ENCODE assay signal across 35 cellular contexts in genomic region chr20:63661108-63661507, GRCh38. TPM values are rescaled to one million over a fixed set of nuclear protein-coding genes. Genes with fewer than 3 reads are reported as not detected.
"Had no signal": no experiment of that assay in that cellular context is flagged by ENCODE, and none has a peak within 500 bp of the region (broad histone marks: within the 10 kb centered on the region; RNA-seq: fewer than 3 reads in every experiment).

No MANE protein-coding gene starts in this region.

- H3K36me3 Mint-ChIP-seq: activated naive CD8-positive, alpha-beta T cell had no signal

- H3K9me3 Mint-ChIP-seq: activated B cell treated with CpG ODN at 0.5 μM for 24 hours; activated CD4-positive, alpha-beta memory T cell treated with anti-CD3 and anti-CD28 coated beads, Interleukin-2, amount 10 ng/mL, durations not matched to agents 7 days and 5 days; activated CD4-positive, alpha-beta T cell treated with anti-CD3 and anti-CD28 coated beads, Interleukin-2, amount 10 ng/mL, durations not matched to agents 7 days and 5 days; activated naive CD4-positive, alpha-beta T cell treated with anti-CD3 and anti-CD28 coated beads, Interleukin-2, amount 10 ng/mL, durations not matched to agents 7 days and 5 days; activated naive CD4-positive, alpha-beta T cell treated with anti-CD3 and anti-CD28 coated beads, Interleukin-2, amount 50 U/mL, for 24 hours; activated naive CD8-positive, alpha-beta T cell treated with anti-CD3 and anti-CD28 coated beads, Interleukin-2, amount 10 ng/mL, durations not matched to agents 7 days and 5 days; activated naive CD8-positive, alpha-beta T cell treated with anti-CD3 and anti-CD28 coated beads, Interleukin-2, amount 50 U/mL, for 24 hours; activated T-cell treated with anti-CD3 and anti-CD28 coated beads, Interleukin-2, amount 50 U/mL, for 24 hours; activated T-helper 2 cell treated with anti-CD3 and anti-CD28 coated beads, Interferon-gamma antibody, Interleukin-2, Interleukin-4, amounts not matched to agents 10 μg/mL and 5 μg/mL and 100 μg/mL, durations not matched to agents 14 hours and 24 hours and 36 hours; central memory CD8-positive, alpha-beta T cell; T-helper 1 cell treated with Interleukin-12 subunit alpha and Interleukin-12 subunit beta and Interleukin-4 antibody, amounts not matched to agents 30 μg/mL and 1 μg/mL, for 36 hours; T-helper 2 cell treated with Interferon-gamma antibody and Interleukin-4, amounts not matched to agents 5 μg/mL and 100 μg/mL, for 36 hours had no signal

- H3K27ac ChIP-seq: ascending aorta, cardiac muscle cell, VCaP had no signal

- H3K27ac Mint-ChIP-seq: activated B cell treated with CpG ODN at 0.5 μM for 24 hours; activated CD4-positive, alpha-beta memory T cell treated with anti-CD3 and anti-CD28 coated beads, Interleukin-2, amount 10 ng/mL, durations not matched to agents 7 days and 5 days; activated CD4-positive, alpha-beta T cell treated with anti-CD3 and anti-CD28 coated beads, Interleukin-2, amount 10 ng/mL, durations not matched to agents 7 days and 5 days; activated CD8-positive, alpha-beta memory T cell treated with anti-CD3 and anti-CD28 coated beads, Interleukin-2, amount 10 ng/mL, durations not matched to agents 7 days and 5 days; activated CD8-positive, alpha-beta T cell treated with anti-CD3 and anti-CD28 coated beads, Interleukin-2, amount 10 ng/mL, durations not matched to agents 7 days and 5 days; activated naive CD4-positive, alpha-beta T cell treated with anti-CD3 and anti-CD28 coated beads, Interleukin-2, amount 10 ng/mL, durations not matched to agents 7 days and 5 days; activated naive CD4-positive, alpha-beta T cell treated with anti-CD3 and anti-CD28 coated beads, Interleukin-2, amount 50 U/mL, for 24 hours; activated naive CD8-positive, alpha-beta T cell; activated naive CD8-positive, alpha-beta T cell treated with anti-CD3 and anti-CD28 coated beads, Interleukin-2, amount 10 ng/mL, durations not matched to agents 7 days and 5 days; activated naive CD8-positive, alpha-beta T cell treated with anti-CD3 and anti-CD28 coated beads, Interleukin-2, amount 50 U/mL, for 24 hours; activated T-cell treated with anti-CD3 and anti-CD28 coated beads, Interleukin-2, amount 50 U/mL, for 24 hours; activated T-helper 2 cell treated with anti-CD3 and anti-CD28 coated beads, Interferon-gamma antibody, Interleukin-2, Interleukin-4, amounts not matched to agents 10 μg/mL and 5 μg/mL and 100 μg/mL, durations not matched to agents 14 hours and 24 hours and 36 hours; T-helper 1 cell treated with Interleukin-12 subunit alpha and Interleukin-12 subunit beta and Interleukin-4 antibody, amounts not matched to agents 30 μg/mL and 1 μg/mL, for 36 hours; T-helper 2 cell treated with Interferon-gamma antibody and Interleukin-4, amounts not matched to agents 5 μg/mL and 100 μg/mL, for 36 hours had no signal

- H3K4me3 Mint-ChIP-seq: activated B cell treated with CpG ODN at 0.5 μM for 24 hours; activated CD4-positive, alpha-beta memory T cell treated with anti-CD3 and anti-CD28 coated beads, Interleukin-2, amount 10 ng/mL, durations not matched to agents 7 days and 5 days; activated CD4-positive, alpha-beta T cell treated with anti-CD3 and anti-CD28 coated beads, Interleukin-2, amount 10 ng/mL, durations not matched to agents 7 days and 5 days; activated CD8-positive, alpha-beta T cell treated with anti-CD3 and anti-CD28 coated beads, Interleukin-2, amount 10 ng/mL, durations not matched to agents 7 days and 5 days; activated naive CD4-positive, alpha-beta T cell treated with anti-CD3 and anti-CD28 coated beads, Interleukin-2, amount 10 ng/mL, durations not matched to agents 7 days and 5 days; activated naive CD8-positive, alpha-beta T cell treated with anti-CD3 and anti-CD28 coated beads, Interleukin-2, amount 10 ng/mL, durations not matched to agents 7 days and 5 days; activated naive CD8-positive, alpha-beta T cell treated with anti-CD3 and anti-CD28 coated beads, Interleukin-2, amount 50 U/mL, for 24 hours; activated T-cell treated with anti-CD3 and anti-CD28 coated beads, Interleukin-2, amount 50 U/mL, for 24 hours; central memory CD8-positive, alpha-beta T cell; T-helper 1 cell treated with Interleukin-12 subunit alpha and Interleukin-12 subunit beta and Interleukin-4 antibody, amounts not matched to agents 30 μg/mL and 1 μg/mL, for 36 hours; T-helper 2 cell treated with Interferon-gamma antibody and Interleukin-4, amounts not matched to agents 5 μg/mL and 100 μg/mL, for 36 hours had no signal

- H3K27me3 ChIP-seq: ascending aorta, cardiac muscle cell had no signal

- H3K27me3 Mint-ChIP-seq: activated B cell treated with CpG ODN at 0.5 μM for 24 hours; activated CD4-positive, alpha-beta memory T cell treated with anti-CD3 and anti-CD28 coated beads, Interleukin-2, amount 10 ng/mL, durations not matched to agents 7 days and 5 days; activated CD4-positive, alpha-beta T cell treated with anti-CD3 and anti-CD28 coated beads, Interleukin-2, amount 10 ng/mL, durations not matched to agents 7 days and 5 days; activated CD8-positive, alpha-beta memory T cell treated with anti-CD3 and anti-CD28 coated beads, Interleukin-2, amount 10 ng/mL, durations not matched to agents 7 days and 5 days; activated naive CD4-positive, alpha-beta T cell treated with anti-CD3 and anti-CD28 coated beads, Interleukin-2, amount 50 U/mL, for 24 hours; activated naive CD8-positive, alpha-beta T cell; activated naive CD8-positive, alpha-beta T cell treated with anti-CD3 and anti-CD28 coated beads, Interleukin-2, amount 10 ng/mL, durations not matched to agents 7 days and 5 days; activated naive CD8-positive, alpha-beta T cell treated with anti-CD3 and anti-CD28 coated beads, Interleukin-2, amount 50 U/mL, for 24 hours; activated T-cell treated with anti-CD3 and anti-CD28 coated beads, Interleukin-2, amount 50 U/mL, for 24 hours; central memory CD8-positive, alpha-beta T cell had no signal

- H3K4me3 ChIP-seq: ascending aorta, cardiac muscle cell had no signal

- H3K9me3 ChIP-seq: ascending aorta had no signal

- DNase-seq: activated B cell treated with CpG ODN at 0.5 μM for 24 hours; activated CD4-positive, alpha-beta memory T cell treated with anti-CD3 and anti-CD28 coated beads, Interleukin-2, amount 10 ng/mL, durations not matched to agents 7 days and 5 days; activated CD4-positive, alpha-beta T cell treated with anti-CD3 and anti-CD28 coated beads for 4 hours; activated CD4-positive, alpha-beta T cell treated with anti-CD3 and anti-CD28 coated beads, Interleukin-2, amount 10 ng/mL, durations not matched to agents 7 days and 5 days; activated CD4-positive, alpha-beta T cell treated with anti-CD3 and anti-CD28 coated beads, Interleukin-2, amount 50 U/mL, for 48 hours; activated CD4-positive, CD25-positive, alpha-beta regulatory T cell treated with anti-CD3 and anti-CD28 coated beads, Interleukin-2, amount 50 U/mL, for 72 hours; activated CD8-positive, alpha-beta memory T cell treated with anti-CD3 and anti-CD28 coated beads for 24 hours; activated CD8-positive, alpha-beta memory T cell treated with anti-CD3 and anti-CD28 coated beads, Interleukin-2, amount 10 ng/mL, durations not matched to agents 7 days and 5 days; activated CD8-positive, alpha-beta memory T cell treated with anti-CD3 and anti-CD28 coated beads, Interleukin-2, amount 50 U/mL, for 48 hours; activated CD8-positive, alpha-beta T cell treated with anti-CD3 and anti-CD28 coated beads, Interleukin-2, amount 10 ng/mL, durations not matched to agents 7 days and 5 days; activated effector memory CD4-positive, alpha-beta T cell treated with Interleukin-2 at 50 U/mL for 16 hours; activated gamma-delta T cell; activated naive CD4-positive, alpha-beta T cell treated with anti-CD3 and anti-CD28 coated beads, Interleukin-2, amount 10 ng/mL, durations not matched to agents 7 days and 5 days; activated naive CD4-positive, alpha-beta T cell treated with Interleukin-2 at 50 U/mL for 16 hours; activated naive CD8-positive, alpha-beta T cell treated with anti-CD3 and anti-CD28 coated beads, Interleukin-2, amount 10 ng/mL, durations not matched to agents 7 days and 5 days; activated naive CD8-positive, alpha-beta T cell treated with anti-CD3 and anti-CD28 coated beads, Interleukin-2, amount 50 U/mL, for 24 hours; activated T-cell treated with anti-CD3 and anti-CD28 coated beads, Interleukin-2, amount 50 U/mL, for 24 hours; activated T-cell treated with anti-CD3 and anti-CD28 coated beads, Interleukin-2, amount 50 U/mL, for 48 hours; amygdala; anterior cingulate cortex; caudate nucleus; SW 1271; T-helper 1 cell; T-helper 2 cell; T-helper 9 cell had no signal

RNA-seq across cellular contexts. Expression of gene STMN3, which starts 7.9 kb away (rescaled TPM):
- total RNA-seq: bronchial epithelial cell had no signal

RNA-seq across cellular contexts. Expression of gene TNFRSF6B, which starts 35.3 kb away (rescaled TPM):
- total RNA-seq: activated B cell treated with CpG ODN at 0.5 μM for 24 hours; activated CD4-positive, alpha-beta memory T cell treated with anti-CD3 and anti-CD28 coated beads, Interleukin-2, amount 10 ng/mL, durations not matched to agents 7 days and 5 days; activated CD8-positive, alpha-beta memory T cell treated with anti-CD3 and anti-CD28 coated beads, Interleukin-2, amount 10 ng/mL, durations not matched to agents 7 days and 5 days; activated CD8-positive, alpha-beta T cell treated with anti-CD3 and anti-CD28 coated beads, Interleukin-2, amount 10 ng/mL, durations not matched to agents 7 days and 5 days; activated naive CD8-positive, alpha-beta T cell treated with anti-CD3 and anti-CD28 coated beads, Interleukin-2, amount 10 ng/mL, durations not matched to agents 7 days and 5 days; activated T-helper 2 cell treated with anti-CD3 and anti-CD28 coated beads, Interferon-gamma antibody, Interleukin-2, Interleukin-4, amounts not matched to agents 10 μg/mL and 5 μg/mL and 100 μg/mL, durations not matched to agents 14 hours and 24 hours and 36 hours had no signal
